ENCODE assay signal across 11 cellular contexts in the genomic region with DNA sequence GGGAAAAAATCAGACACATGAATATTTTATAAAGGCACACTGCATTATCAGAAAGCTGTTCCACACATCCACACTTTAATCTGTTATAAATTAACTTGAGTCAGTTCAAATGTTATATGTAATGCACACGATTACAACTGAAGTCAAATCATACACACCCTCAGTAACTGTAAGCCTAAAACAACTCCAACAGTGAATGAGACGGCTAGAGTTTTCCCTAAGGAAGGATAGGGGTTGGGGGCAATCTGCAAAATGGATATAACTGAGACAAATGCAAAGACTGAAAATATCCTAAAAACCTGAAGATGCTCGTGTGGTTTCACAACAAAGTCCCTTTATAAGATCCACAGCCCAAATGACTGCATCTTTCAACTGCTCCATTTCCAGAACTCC.
DNase-seq lines count a peak whose midpoint lies in the region; ATAC-seq, FAIRE-seq and TF ChIP-seq lines count a peak whose summit lies in the region.
"Had no signal": no experiment of that assay in that cellular context is flagged by ENCODE, and none has a peak within 500 bp of the region (broad histone marks: within the 10 kb centered on the region; RNA-seq: fewer than 3 reads in every experiment).

No MANE protein-coding gene starts in this region.

- H2BK15ac ChIP-seq in mesendoderm (replicated peaks; ENCODE audit: low read depth): no peak overlapping the region

- in situ Hi-C loops in transverse colon (cut with MboI; ENCODE audit: low pct_ligation_motif_present in 1 of 4, low pct_unique_long_range_greater_than_20kb in 1 of 4, low sequenced_read_pairs in 3 of 4): no loop called here

- H3K4me2 ChIP-seq in mesendoderm (ENCODE audit: low read length): no peak overlapping the region

- TF ChIP-seq POLR2A in transverse colon (IDR thresholded peaks at IDR 0.05): no peak

- H4K5ac ChIP-seq in mesendoderm (ENCODE audit: low read length): no peak overlapping the region

- no peak overlapping the region for H3K18ac ChIP-seq in mesendoderm (ENCODE audit: low read length)

- H3K4me3 ChIP-seq in mesendoderm (ENCODE audit: low read length): no peak overlapping the region
- H3K4me3 ChIP-seq in transverse colon: no peak overlapping the region
- H3K4me3 ChIP-seq in pancreas: no peak overlapping the region

- no peak for FAIRE-seq in pancreas (lab: Jason Lieb, UNC)
- FAIRE-seq: GM18507 had no signal

- H3K9ac ChIP-seq in mesendoderm (ENCODE audit: low read length): no peak overlapping the region

- peak overlapping the region; percentile 9 for H3K56ac ChIP-seq in mesendoderm (ENCODE audit: low read length)

- H2BK5ac ChIP-seq in mesendoderm (ENCODE audit: low read length): no peak overlapping the region

- WGBS in mesendoderm (ENCODE audit: extremely low coverage, insufficient coverage, low lambda C conversion rate): no CpG with 5 or more reads among the region's 3 CpGs
- 24 to 31% methylated on average over 3 of the region's 3 CpGs for WGBS in transverse colon (ENCODE audit: low coverage in 1 of 2), 2 donors
- 54 to 61% methylated on average over 3 of the region's 3 CpGs for WGBS in pancreas, 2 donors

- H2AK5ac ChIP-seq in mesendoderm (ENCODE audit: low read length): no peak overlapping the region

- peak; percentile 41 for DNase-seq in DMS 273 (lab: John Stamatoyannopoulos, UW; ENCODE audit: unreplicated experiment)
- no peak for DNase-seq in DMS 273 treated with DMSO at 0.1 percent for 48 hours (lab: John Stamatoyannopoulos, UW)
- DNase-seq in astrocyte of the hippocampus (ENCODE audit: low read depth, low spot score): peak; percentile 40
- no peak for DNase-seq in mesendoderm
- no peak for DNase-seq in transverse colon
- DNase-seq in NCI-H1092 (lab: John Stamatoyannopoulos, UW): no peak
- no peak for DNase-seq in pancreas
- DNase-seq: NCI-H1417 treated with DMSO at 0.1 percent for 48 hours had no signal

- no peak for TF ChIP-seq CTCF in transverse colon (IDR thresholded peaks at IDR 0.05)
- no peak for TF ChIP-seq CTCF in pancreas (IDR thresholded peaks at IDR 0.05)

- H3K4ac ChIP-seq in mesendoderm (ENCODE audit: low read depth, low read length): peak overlapping the region; percentile 55

- no peaks in the 10 kb centered on the region for H3K9me3 ChIP-seq in transverse colon
- H3K9me3 ChIP-seq in pancreas: no peaks in the 10 kb centered on the region

- H3K4me1 ChIP-seq in mesendoderm (ENCODE audit: control insufficient read depth, low read depth, low read length) (peaks cover 2% of the 10 kb centered on the region), transverse colon (peaks cover 0 to 40% (median 8%) of the 10 kb centered on the region in 4 donors), pancreas (no peaks in the 10 kb centered on the region)

- H2BK120ac ChIP-seq in mesendoderm (ENCODE audit: low read depth, low read length): no peak overlapping the region

- H4K8ac ChIP-seq in mesendoderm (ENCODE audit: low read depth, low read length): no peak overlapping the region

- TF ChIP-seq EP300 in transverse colon (IDR thresholded peaks at IDR 0.05; ENCODE audit: low read depth): no peak

- ATAC-seq in GM18502 (IDR thresholded peaks at IDR 0.05; ENCODE audit: poor library complexity, unreplicated experiment) (no peak), pancreas (no peak)

- H3K27me3 ChIP-seq in mesendoderm (ENCODE audit: insufficient read depth, low read length, poor library complexity): no peaks in the 10 kb centered on the region
- H3K27me3 ChIP-seq in transverse colon: no peaks in the 10 kb centered on the region
- no peaks in the 10 kb centered on the region for H3K27me3 ChIP-seq in pancreas

- H3K79me2 ChIP-seq in mesendoderm (ENCODE audit: control insufficient read depth, insufficient read depth, low read length): no peaks in the 10 kb centered on the region

- no peaks in the 10 kb centered on the region for H3K36me3 ChIP-seq in mesendoderm (ENCODE audit: control insufficient read depth, insufficient read depth, low read length)
- no peaks in the 10 kb centered on the region for H3K36me3 ChIP-seq in transverse colon
- H3K36me3 ChIP-seq in pancreas: no peaks in the 10 kb centered on the region

- H3K27ac ChIP-seq in mesendoderm (ENCODE audit: low read depth, low read length) (no peak overlapping the region), transverse colon (peak overlapping the region; percentile 80 to 90 (median 82)), pancreas (peak overlapping the region in 1 of 4 donors; percentile 70)
- H3K27ac ChIP-seq: 22Rv1 had no signal

- no peak overlapping the region for H3K23ac ChIP-seq in mesendoderm (ENCODE audit: low read length)

- intact Hi-C loops in transverse colon (cut with DNase I; ENCODE audit: low total_unique reads) (no loop called here), pancreas (cut with DNase I) (no loop called here)

- H3K79me1 ChIP-seq in mesendoderm (ENCODE audit: low read length): no peaks in the 10 kb centered on the region

Comparison
In these comparisons a context has a peak if more than half of its experiments do, and no peak if none do; other contexts are left out.
1. DNase-seq: peak in DMS 273 (single experiment) and astrocyte of the hippocampus (single experiment); none in DMS 273 treated with DMSO at 0.1 percent for 48 hours (single experiment), mesendoderm (single experiment), transverse colon (single experiment), NCI-H1092 (single experiment) and pancreas (0 of 6).